6 cellular contexts compared by ENCODE assay signal in the genomic region with DNA sequence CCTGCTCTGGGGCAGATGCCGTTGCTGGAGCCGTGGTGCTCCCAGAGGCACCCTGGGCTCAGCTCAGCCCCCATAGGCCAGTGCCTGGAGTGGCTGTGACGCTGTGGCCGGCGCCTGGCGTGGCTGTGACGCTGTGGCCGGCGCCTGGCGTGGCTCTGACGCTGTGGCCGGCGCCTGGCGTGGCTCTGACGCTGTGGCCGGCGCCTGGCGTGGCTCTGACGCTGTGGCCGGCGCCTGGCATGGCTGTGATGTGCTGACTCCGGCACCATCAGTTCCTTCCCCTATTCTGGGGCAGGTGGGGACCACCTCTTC. TPM values are rescaled to one million over a fixed set of nuclear protein-coding genes. Genes with fewer than 3 reads are reported as not detected.
DNase-seq lines count a peak whose midpoint lies in the region; ATAC-seq and TF ChIP-seq lines count a peak whose summit lies in the region.
"Not testable (repeated sequence)": the region's sequence is repeated elsewhere in the genome, so short reads cannot be mapped to it uniquely, and the experiment has no call there.

No MANE protein-coding gene starts in this region.

- ATAC-seq in heart right ventricle, psoas muscle: not testable (repeated sequence)

- peak overlapping the region in 1 of 59 donors; percentile 34 for H3K4me3 ChIP-seq in dorsolateral prefrontal cortex
- H3K4me3 ChIP-seq in heart right ventricle, psoas muscle: not testable (repeated sequence)

- H3K9me3 ChIP-seq in heart right ventricle, psoas muscle: not testable (repeated sequence)

- 96 to 97% methylated on average over 22 of the region's 22 CpGs for WGBS in heart right ventricle, 2 donors
- WGBS in psoas muscle, 3 donors, result 94 to 96% (median 95%) methylated on average over 14 to 22 of the region's 22 CpGs

- intact Hi-C loops in dorsolateral prefrontal cortex (cut with DNase I); psoas muscle (cut with DNase I): not testable (repeated sequence)
- intact Hi-C loops in heart right ventricle (cut with DNase I), result loop anchor here in 1 of 10 donors (5.0 kb wide), 1 partner anchor 133 kb away; no protein-coding TSS in a partner anchor

- DNase-seq in dorsolateral prefrontal cortex, heart right ventricle, psoas muscle: not testable (repeated sequence)

- not testable (repeated sequence) for H3K36me3 ChIP-seq in heart right ventricle; psoas muscle (ENCODE audit: insufficient read depth in 1 of 2, low read depth in 1 of 2)

- H3K27me3 ChIP-seq in dorsolateral prefrontal cortex; heart right ventricle; layer of hippocampus (ENCODE audit: control insufficient read depth, insufficient read depth, low read length); psoas muscle (ENCODE audit: insufficient read depth in 3 of 3, low read length in 2 of 3): not testable (repeated sequence)

- TF ChIP-seq CTCF in dorsolateral prefrontal cortex (IDR thresholded peaks at IDR 0.05 in 54 of 56, conservative IDR thresholded peaks at IDR 0.05 in 2 of 56; ENCODE audit: low read depth in 1 of 56, partially characterized antibody in 56 of 56); heart right ventricle (IDR thresholded peaks at IDR 0.05); psoas muscle (IDR thresholded peaks at IDR 0.05): not testable (repeated sequence)

- H3K4me1 ChIP-seq in heart right ventricle, result peaks cover 26 to 91% (median 68%) of the 10 kb centered on the region in 9 donors
- peaks cover 81% of the 10 kb centered on the region for H3K4me1 ChIP-seq in psoas muscle

- peak overlapping the region; percentile 86 for H3K27ac ChIP-seq in angular gyrus (ENCODE audit: low read depth, low read length)
- peak overlapping the region in 57 of 59 donors; percentile 40 to 94 (median 85) for H3K27ac ChIP-seq in dorsolateral prefrontal cortex
- H3K27ac ChIP-seq in heart right ventricle, result peak overlapping the region in 8 of 10 donors; percentile 54 to 87 (median 82)
- peak overlapping the region; percentile 88 for H3K27ac ChIP-seq in layer of hippocampus (ENCODE audit: low read depth, low read length)
- peak overlapping the region; percentile 41 for H3K27ac ChIP-seq in psoas muscle
- peak overlapping the region; percentile 87 for H3K27ac ChIP-seq in temporal lobe (ENCODE audit: low read depth, low read length)

RNA-seq across cellular contexts. Expression of gene PACS2, which starts 20.6 kb away (rescaled TPM):
- total RNA-seq in dorsolateral prefrontal cortex (100 to 1,000 TPM; 131 to 394 (median 200) TPM), heart right ventricle (10 to 100 TPM; 41.8 to 78.9 (median 54.6) TPM), psoas muscle (10 to 100 TPM; 67.8 to 79.1 (median 75.3) TPM), temporal lobe (67.9 TPM)
- polyA plus RNA-seq in heart right ventricle (100 to 1,000 TPM in 1 of 2 donors, 10 to 100 TPM in 1; 42.9 to 123 TPM), psoas muscle (10 to 100 TPM; 57.1 to 83.1 (median 65.1) TPM)

RNA-seq across cellular contexts. Expression of gene BRF1, which starts 34.4 kb away (rescaled TPM):
- total RNA-seq in dorsolateral prefrontal cortex, result 100 to 1,000 TPM in 7 of 120 experiments, 10 to 100 TPM in 113; 55.3 to 109 (median 75.5) TPM
- total RNA-seq in heart right ventricle, result 10 to 100 TPM; 12.7 to 18.9 (median 16.2) TPM
- 10 to 100 TPM; 12.9 to 30.8 TPM for polyA plus RNA-seq in heart right ventricle
- total RNA-seq in psoas muscle, result 10 to 100 TPM; 17.1 to 26.2 (median 20.9) TPM
- 10 to 100 TPM; 12.9 to 15.3 (median 13.4) TPM for polyA plus RNA-seq in psoas muscle
- total RNA-seq in temporal lobe, result 57.0 TPM
